4 cellular contexts compared by ENCODE assay signal in the genomic region with DNA sequence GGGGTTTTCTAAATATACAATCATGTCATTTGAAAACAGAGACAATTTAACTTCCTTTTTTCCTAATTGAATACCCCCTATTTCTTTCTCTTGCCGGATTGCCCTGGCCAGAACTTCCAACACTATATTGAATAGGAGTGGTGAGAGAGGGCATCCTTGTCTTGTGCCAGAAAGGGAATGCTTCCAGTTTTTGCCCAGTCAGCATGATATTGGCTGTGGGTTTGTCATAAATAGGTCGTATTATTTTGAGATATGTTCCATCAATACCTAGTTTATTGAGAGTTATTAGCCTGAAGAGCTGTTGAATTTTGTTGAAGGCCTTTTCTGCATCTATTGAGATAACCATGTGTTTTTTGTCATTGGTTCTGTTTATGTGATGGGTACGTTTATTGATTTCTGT.
DNase-seq lines count a peak whose midpoint lies in the region; ATAC-seq, FAIRE-seq and TF ChIP-seq lines count a peak whose summit lies in the region.
"Not testable (repeated sequence)": the region's sequence is repeated elsewhere in the genome, so short reads cannot be mapped to it uniquely, and the experiment has no call there.

No MANE protein-coding gene starts in this region.

- not testable (repeated sequence) for H3K4me1 ChIP-seq in A549; IMR-90 (ENCODE audit: control insufficient read depth, insufficient read depth, low read length); K562 (replicated peaks in 1 of 2; ENCODE audit: control insufficient read depth in 2 of 2, insufficient read depth in 2 of 2, low read length in 2 of 2); HepG2 (ENCODE audit: insufficient read depth, low read length)

- not testable (repeated sequence) for H3K79me2 ChIP-seq in K562 (ENCODE audit: control insufficient read depth, insufficient read depth, low read length); HepG2 (ENCODE audit: insufficient read depth, low read length)

- not testable (repeated sequence) for BruUV-seq in IMR-90 (replicated peaks; lab: Mats Ljungman, UMichigan); K562 (replicated peaks; lab: Mats Ljungman, UMichigan); HepG2 (replicated peaks; lab: Mats Ljungman, UMichigan)

- not testable (repeated sequence) for H3K23ac ChIP-seq in IMR-90 (ENCODE audit: low read depth, low read length)

- not testable (repeated sequence) for H3K36me3 ChIP-seq in IMR-90 (ENCODE audit: control insufficient read depth, insufficient read depth, low read length); K562 (ENCODE audit: control insufficient read depth, insufficient read depth, low read length); HepG2 (replicated peaks in 1 of 2; ENCODE audit: control insufficient read depth in 1 of 2, insufficient read depth in 2 of 2, low read length in 2 of 2)

- H3K79me1 ChIP-seq in IMR-90 (ENCODE audit: low read depth in 1 of 2, low read length in 2 of 2), result not testable (repeated sequence)

- H3K9ac ChIP-seq in IMR-90 (ENCODE audit: low read depth, low read length); K562 (ENCODE audit: insufficient read depth in 1 of 2, low read depth in 2 of 2, low read length in 2 of 2); HepG2 (ENCODE audit: insufficient read depth, low read depth, low read length): not testable (repeated sequence)

- dilution Hi-C loops in IMR-90 (cut with HindIII; ENCODE audit: low sequenced_read_pairs, unreplicated experiment), result not testable (repeated sequence)

- DNase-seq in A549 (ENCODE audit: low read depth in 1 of 2, low spot score in 1 of 2); IMR-90; K562 (ENCODE audit: extremely low read depth in 1 of 4, low spot score in 3 of 4); HepG2 (ENCODE audit: low spot score): not testable (repeated sequence)

- not testable (repeated sequence) for H2AK9ac ChIP-seq in IMR-90 (replicated peaks; ENCODE audit: low read depth, low read length, poor library complexity)

- not testable (repeated sequence) for H4K91ac ChIP-seq in IMR-90 (ENCODE audit: insufficient read depth, low read depth, low read length)

- not testable (repeated sequence) for H4K20me1 ChIP-seq in IMR-90 (ENCODE audit: insufficient read depth, low read length); K562 (replicated peaks; ENCODE audit: control insufficient read depth, insufficient read depth, low read length); HepG2 (ENCODE audit: insufficient read depth, low read length)

- not testable (repeated sequence) for H3K4me2 ChIP-seq in A549; IMR-90 (ENCODE audit: low read depth, low read length); K562 (ENCODE audit: insufficient read depth, low read length); HepG2 (ENCODE audit: low read depth, low read length)

- H2BK5ac ChIP-seq in IMR-90 (ENCODE audit: low read depth, low read length, poor library complexity, severe bottlenecking), result not testable (repeated sequence)

- not testable (repeated sequence) for H4K5ac ChIP-seq in IMR-90 (ENCODE audit: low read depth, low read length)

- H3K9me1 ChIP-seq in IMR-90 (ENCODE audit: insufficient read depth, low read length); K562 (ENCODE audit: control insufficient read depth, insufficient read depth, low read length): not testable (repeated sequence)

- POLR2A ChIA-PET in A549 (lab: Yijun Ruan, JAX); IMR-90 (lab: Charles Lee; ENCODE audit: unreplicated experiment); K562 (lab: Yijun Ruan, JAX); HepG2 (lab: Yijun Ruan, JAX): not testable (repeated sequence)

- not testable (repeated sequence) for TF ChIP-seq EP300 in A549 (IDR thresholded peaks at IDR 0.05); K562 (IDR thresholded peaks at IDR 0.05; ENCODE audit: low read length); HepG2 (IDR thresholded peaks at IDR 0.05; ENCODE audit: low read depth in 2 of 2, low read length in 2 of 2); HepG2 (CRISPR knock-in tag; IDR thresholded peaks at IDR 0.05; ENCODE audit: borderline replicate concordance)

- H3K4me3 ChIP-seq in A549; IMR-90 (ENCODE audit: insufficient read depth, low read depth, low read length); K562; HepG2 (replicated peaks in 1 of 3; ENCODE audit: insufficient read depth in 1 of 3, low read depth in 2 of 3, low read length in 3 of 3): not testable (repeated sequence)

- not testable (repeated sequence) for H2BK20ac ChIP-seq in IMR-90 (ENCODE audit: low read depth, low read length)

- H2AFZ ChIP-seq in IMR-90 (replicated peaks; ENCODE audit: low read length, poor library complexity); K562 (ENCODE audit: low read depth, low read length); HepG2 (ENCODE audit: low read length): not testable (repeated sequence)

- not testable (repeated sequence) for H2BK120ac ChIP-seq in IMR-90 (ENCODE audit: low read depth, low read length)

- CTCF ChIA-PET in A549 (lab: Yijun Ruan, JAX); IMR-90 (lab: Yijun Ruan, JAX); K562 (lab: Yijun Ruan, JAX; ENCODE audit: low intra/inter-chr PET ratio); HepG2 (lab: Yijun Ruan, JAX; ENCODE audit: low intra/inter-chr PET ratio, low total read pairs): not testable (repeated sequence)

- FAIRE-seq in A549 (lab: Jason Lieb, UNC); K562 (lab: Jason Lieb, UNC); HepG2 (lab: Jason Lieb, UNC): not testable (repeated sequence)

- TF ChIP-seq POLR2A in A549 (IDR thresholded peaks at IDR 0.05; ENCODE audit: low read length); IMR-90 (IDR thresholded peaks at IDR 0.05; ENCODE audit: low read depth, low read length); K562 (conservative IDR thresholded peaks at IDR 0.05); HepG2 (IDR thresholded peaks at IDR 0.05; ENCODE audit: insufficient read depth in 1 of 2, low read depth in 2 of 2, low read length in 2 of 2): not testable (repeated sequence)

- in situ Hi-C loops in IMR-90 (cut with MboI; ENCODE audit: low sequenced_read_pairs); K562 (cut with MboI); HepG2 (cut with HindIII; ENCODE audit: extremely low pct_ligation_motif_present, low pct_unique_long_range_greater_than_20kb): not testable (repeated sequence)

- not testable (repeated sequence) for H3K14ac ChIP-seq in IMR-90 (replicated peaks; ENCODE audit: low read depth, low read length)

- not testable (repeated sequence) for H2BK15ac ChIP-seq in IMR-90 (ENCODE audit: low read depth, low read length)

- intact Hi-C loops in IMR-90 (cut with micrococcal nuclease); K562 (cut with micrococcal nuclease); HepG2 (cut with micrococcal nuclease; ENCODE audit: unreplicated experiment): not testable (repeated sequence)

- TF ChIP-seq RAD21 in A549 (conservative IDR thresholded peaks at IDR 0.05 in 1 of 2, IDR thresholded peaks at IDR 0.05 in 1 of 2); IMR-90 (IDR thresholded peaks at IDR 0.05; ENCODE audit: low read length); K562 (CRISPR knock-in tag; conservative IDR thresholded peaks at IDR 0.05 in 1 of 2, IDR thresholded peaks at IDR 0.05 in 1 of 2); HepG2 (CRISPR knock-in tag; IDR thresholded peaks at IDR 0.05): not testable (repeated sequence)

- H3K27ac ChIP-seq in A549; IMR-90 (ENCODE audit: insufficient read depth, low read length); K562 (ENCODE audit: extremely low read depth, low read depth, low read length); HepG2 (ENCODE audit: extremely low read length, insufficient read depth, low read length): not testable (repeated sequence)

- WGBS in A549 (ENCODE audit: missing lambda C conversion rate), result 14% methylated on average over 3 of the region's 3 CpGs
- WGBS in IMR-90 (ENCODE audit: extremely low coverage in 2 of 2, insufficient read length in 1 of 2), 2 experiments, result no CpG with 5 or more reads among the region's 3 CpGs
- WGBS in K562 (ENCODE audit: insufficient coverage, low coverage, missing lambda C conversion rate), result 3% methylated on average over 3 of the region's 3 CpGs
- WGBS in HepG2 (ENCODE audit: low lambda C conversion rate), result 7% methylated on average over 3 of the region's 3 CpGs

- not testable (repeated sequence) for H2AK5ac ChIP-seq in IMR-90 (ENCODE audit: low read depth, low read length)

- ATAC-seq in A549; IMR-90 (ENCODE audit: low read depth); K562; HepG2: not testable (repeated sequence)

- H3K18ac ChIP-seq in IMR-90 (ENCODE audit: low read depth, low read length), result not testable (repeated sequence)

- not testable (repeated sequence) for H4K8ac ChIP-seq in IMR-90 (ENCODE audit: low read depth in 2 of 2, low read length in 2 of 2)

- not testable (repeated sequence) for TF ChIP-seq CTCF in A549 (IDR thresholded peaks at IDR 0.05); IMR-90 (conservative IDR thresholded peaks at IDR 0.05; ENCODE audit: low read depth, low read length); K562 (IDR thresholded peaks at IDR 0.05 in 2 of 3, conservative IDR thresholded peaks at IDR 0.05 in 1 of 3; ENCODE audit: insufficient read depth in 2 of 3, low read depth in 1 of 3, low read length in 3 of 3); HepG2 (CRISPR knock-in tag; IDR thresholded peaks at IDR 0.05)

- H3K4ac ChIP-seq in IMR-90 (ENCODE audit: low read depth, low read length), result not testable (repeated sequence)

- H3K9me3 ChIP-seq in A549; IMR-90 (ENCODE audit: control insufficient read depth, insufficient read depth, low read length); K562 (replicated peaks; ENCODE audit: control insufficient read depth, insufficient read depth, low read depth, low read length); HepG2 (ENCODE audit: low read length): not testable (repeated sequence)

- H3K27me3 ChIP-seq in IMR-90 (ENCODE audit: control insufficient read depth, insufficient read depth, low read length); K562 (ENCODE audit: control insufficient read depth in 2 of 2, insufficient read depth in 2 of 2, low read length in 2 of 2); HepG2 (ENCODE audit: control insufficient read depth in 1 of 2, insufficient read depth in 2 of 2, low read length in 2 of 2): not testable (repeated sequence)

- H3K56ac ChIP-seq in IMR-90 (ENCODE audit: extremely low read depth, insufficient read depth, low read length), result not testable (repeated sequence)
